In genomic region chr3:125014570-125015179, GRCh38 we compare ENCODE assay signal across 23 cellular contexts. TPM values are rescaled to one million over a fixed set of nuclear protein-coding genes. Genes with fewer than 3 reads are reported as not detected.
A peak's percentile ranks its signal among the peaks of the same experiment; 100 is the strongest.
DNase-seq lines count a peak whose midpoint lies in the region; ATAC-seq and TF ChIP-seq lines count a peak whose summit lies in the region.
"Had no signal": no experiment of that assay in that cellular context is flagged by ENCODE, and none has a peak within 500 bp of the region (broad histone marks: within the 10 kb centered on the region; RNA-seq: fewer than 3 reads in every experiment).

No MANE protein-coding gene starts in this region.

- no peak for TF ChIP-seq CTCF in WERI-Rb-1 (IDR thresholded peaks at IDR 0.05; ENCODE audit: low read depth, low read length)
- TF ChIP-seq CTCF in heart left ventricle (IDR thresholded peaks at IDR 0.05) = no peak
- no peak for TF ChIP-seq CTCF in foreskin fibroblast (IDR thresholded peaks at IDR 0.05; ENCODE audit: low read depth, low read length)

- H3K36me3 ChIP-seq in WERI-Rb-1 (peaks cover 93% of the 10 kb centered on the region), heart left ventricle (peaks cover 0 to 100% (median 97%) of the 10 kb centered on the region in 9 donors), neuronal stem cell (replicated peaks in 1 of 2; ENCODE audit: control insufficient read depth in 2 of 2, insufficient read depth in 2 of 2, low read length in 2 of 2) (peaks cover 27 to 90% of the 10 kb centered on the region in 2 donors)

- 57 to 70% (median 63%) methylated on average over 13 to 19 of the region's 19 CpGs for WGBS in heart left ventricle, 4 donors
- whole genome bisulfite sequencing in right cardiac atrium = 70% methylated on average over 19 of the region's 19 CpGs
- no CpG with 5 or more reads among the region's 19 CpGs for WGBS in neuronal stem cell (ENCODE audit: extremely low coverage in 2 of 2, insufficient read length in 2 of 2, insufficient replicate concordance in 1 of 2), 2 donors

- ATAC-seq in heart left ventricle (peak; percentile 56 to 78 (median 73)), right cardiac atrium (peak; percentile 38 to 70), GM19397 (IDR thresholded peaks at IDR 0.05; ENCODE audit: unreplicated experiment) (no peak)
- ATAC-seq: PC-3 had no signal

- no peak overlapping the region for H2AK5ac ChIP-seq in neuronal stem cell (ENCODE audit: low read depth, low read length)

- H3K4me1 ChIP-seq in heart left ventricle = peaks cover 0 to 41% (median 15%) of the 10 kb centered on the region in 12 donors
- no peaks in the 10 kb centered on the region for H3K4me1 ChIP-seq in right cardiac atrium (ENCODE audit: control insufficient read depth, insufficient read depth, low read length)
- peaks cover 0 to 1% of the 10 kb centered on the region in 2 donors for H3K4me1 ChIP-seq in neuronal stem cell (ENCODE audit: control insufficient read depth in 2 of 2, insufficient read depth in 1 of 2, low read depth in 1 of 2, low read length in 2 of 2)

- H2BK12ac ChIP-seq in neuronal stem cell (ENCODE audit: low read length) = no peak overlapping the region

- peak overlapping the region; percentile 18 for H3K23ac ChIP-seq in neuronal stem cell (ENCODE audit: low read depth, low read length, poor library complexity)

- no peaks in the 10 kb centered on the region for H3K27me3 ChIP-seq in WERI-Rb-1 (ENCODE audit: insufficient read depth, low read depth, severe bottlenecking)
- H3K27me3 ChIP-seq in heart left ventricle = no peaks in the 10 kb centered on the region
- no peaks in the 10 kb centered on the region for H3K27me3 ChIP-seq in right cardiac atrium (ENCODE audit: control insufficient read depth, insufficient read depth)
- no peaks in the 10 kb centered on the region for H3K27me3 ChIP-seq in neuronal stem cell (ENCODE audit: control insufficient read depth in 3 of 3, insufficient read depth in 3 of 3, low read depth in 1 of 3, low read length in 3 of 3)
- H3K27me3 ChIP-seq: BLaER1 had no signal

- H3K18ac ChIP-seq in neuronal stem cell (ENCODE audit: low read length) = peak overlapping the region; percentile 71

- peaks cover 3% of the 10 kb centered on the region for H3K79me1 ChIP-seq in neuronal stem cell (ENCODE audit: low read depth, low read length)

- H3K9ac ChIP-seq in neuronal stem cell (ENCODE audit: low read depth, low read length, poor library complexity) = no peak overlapping the region
- H3K9ac ChIP-seq: BLaER1, KMS-11 had no signal

- H4K8ac ChIP-seq in neuronal stem cell (ENCODE audit: low read depth, low read length) = no peak overlapping the region

- no peaks in the 10 kb centered on the region for H3K9me3 ChIP-seq in WERI-Rb-1 (ENCODE audit: severe bottlenecking)
- no peaks in the 10 kb centered on the region for H3K9me3 ChIP-seq in heart left ventricle
- H3K9me3 ChIP-seq in right cardiac atrium (ENCODE audit: control insufficient read depth, low read length) = no peaks in the 10 kb centered on the region
- peaks cover 0 to under 1% of the 10 kb centered on the region in 2 donors for H3K9me3 ChIP-seq in neuronal stem cell (replicated peaks in 1 of 2; ENCODE audit: control insufficient read depth in 2 of 2, insufficient read depth in 1 of 2, low read depth in 1 of 2, low read length in 2 of 2)

- intact Hi-C loops in heart left ventricle (cut with DNase I) = loop anchor here in 2 of 10 donors (5.0 kb wide), 1 partner anchor 38 kb away; no protein-coding TSS in a partner anchor
- intact Hi-C loops in right cardiac atrium (cut with DNase I) = loop anchor here in 1 of 4 donors (5.0 kb wide), 1 partner anchor 38 kb away; no protein-coding TSS in a partner anchor

- no peak for TF ChIP-seq POLR2A in heart left ventricle (IDR thresholded peaks at IDR 0.05)

- H2BK5ac ChIP-seq in neuronal stem cell (ENCODE audit: low read length) = peak overlapping the region; percentile 25

- H4K91ac ChIP-seq in neuronal stem cell (ENCODE audit: low read depth, low read length, poor library complexity) = no peak overlapping the region

- no peak overlapping the region for H3K4me2 ChIP-seq in neuronal stem cell (ENCODE audit: insufficient read depth, low read length, poor library complexity, severe bottlenecking)
- H3K4me2 ChIP-seq: BLaER1, KMS-11 had no signal

- H2AFZ ChIP-seq in neuronal stem cell (ENCODE audit: low read length) = no peak overlapping the region

- H3K27ac ChIP-seq in WERI-Rb-1 (0 out of 2 replicates have a peak overlapping the region, but pooled peaks have one; percentile 23), heart left ventricle (peak overlapping the region in 11 of 12 donors; percentile 5 to 81 (median 64)), right cardiac atrium (ENCODE audit: low read length) (peak overlapping the region; percentile 40), neuronal stem cell (replicated peaks; ENCODE audit: low read length) (no peak overlapping the region)
- H3K27ac ChIP-seq: BLaER1, HL-60, KMS-11 had no signal

- no peak for DNase-seq in WERI-Rb-1
- peak in 2 of 5 donors; percentile 38 for DNase-seq in heart left ventricle
- peak in 1 of 3 donors; percentile 48 for DNase-seq in right cardiac atrium
- no peak for DNase-seq in neuronal stem cell (ENCODE audit: low spot score)
- no peak for DNase-seq in stimulated activated naive CD4-positive, alpha-beta T cell (lab: John Stamatoyannopoulos, UW)
- no peak for DNase-seq in foreskin fibroblast
- DNase-seq: CD4-positive, CD25-positive, alpha-beta regulatory T cell; DMS153; DND-41; NCI-H1092; NCI-H1417 treated with DMSO at 0.1 percent for 48 hours; NCI-H1694 treated with DMSO at 0.1 percent for 48 hours; NCI-H2081; NCI-H2171; NCI-H345; NCI-H510A treated with DMSO at 0.1 percent for 48 hours; NCI-H748 treated with DMSO at 0.1 percent for 48 hours; PC-3; SHP77 had no signal

- H3K14ac ChIP-seq in neuronal stem cell (ENCODE audit: low read length) = no peak overlapping the region

- H2BK15ac ChIP-seq in neuronal stem cell (ENCODE audit: low read length) = no peak overlapping the region

- H2BK120ac ChIP-seq in neuronal stem cell (ENCODE audit: low read depth, low read length) = no peak overlapping the region

- H3K4ac ChIP-seq in neuronal stem cell (ENCODE audit: low read length) = no peak overlapping the region

- H3K4me3 ChIP-seq in WERI-Rb-1 (ENCODE audit: low read depth, low read length) (no peak overlapping the region), heart left ventricle (no peak overlapping the region), right cardiac atrium (ENCODE audit: low read length) (no peak overlapping the region), neuronal stem cell (ENCODE audit: low read length in 2 of 2) (peak overlapping the region in 1 of 2 donors; percentile 3), foreskin fibroblast (ENCODE audit: low read depth in 1 of 2, low read length in 2 of 2) (no peak overlapping the region)
- H3K4me3 ChIP-seq: BLaER1 had no signal

RNA-seq across cellular contexts. Expression of gene HEG1, which starts 41.1 kb away (rescaled TPM):
- total RNA-seq in heart left ventricle (100 to 1,000 TPM in 6 of 9 donors, 10 to 100 TPM in 3; 68.1 to 211 (median 121) TPM), right cardiac atrium (100 to 1,000 TPM; 130 to 193 (median 151) TPM)
- polyA plus RNA-seq in heart left ventricle (10 to 100 TPM; 23.7 to 39.0 TPM), right cardiac atrium (42.3 TPM)
- polyA plus RNA-seq in neuronal stem cell (2013, experiment 1 of 2) = 10.1 TPM
- polyA plus RNA-seq in neuronal stem cell (2013, experiment 2 of 2) = 9.8 TPM
